In genomic region chr17:70114405-70114804, GRCh38 we compare ENCODE assay signal across 24 cellular contexts. TPM values are rescaled to one million over a fixed set of nuclear protein-coding genes. Genes with fewer than 3 reads are reported as not detected.
A peak's percentile ranks its signal among the peaks of the same experiment; 100 is the strongest.
DNase-seq lines count a peak whose midpoint lies in the region; ATAC-seq and TF ChIP-seq lines count a peak whose summit lies in the region.
"Had no signal": no experiment of that assay in that cellular context is flagged by ENCODE, and none has a peak within 500 bp of the region (broad histone marks: within the 10 kb centered on the region; RNA-seq: fewer than 3 reads in every experiment).

No MANE protein-coding gene starts in this region.

- H3K4me1 ChIP-seq in right cardiac atrium (ENCODE audit: control insufficient read depth, insufficient read depth, low read length): peaks cover 2% of the 10 kb centered on the region
- peaks cover 11 to 35% (median 26%) of the 10 kb centered on the region in 4 donors for H3K4me1 ChIP-seq in esophagus muscularis mucosa
- peaks cover 24% of the 10 kb centered on the region for H3K4me1 ChIP-seq in parathyroid adenoma
- no peaks in the 10 kb centered on the region for H3K4me1 ChIP-seq in neural progenitor cell
- H3K4me1 ChIP-seq: A549, BE2C, HAP-1 had no signal

- no peak overlapping the region for H3K4me3 ChIP-seq in right cardiac atrium (ENCODE audit: low read length)
- H3K4me3 ChIP-seq in esophagus muscularis mucosa: no peak overlapping the region
- no peak overlapping the region for H3K4me3 ChIP-seq in parathyroid adenoma (ENCODE audit: low read depth, low read length)
- H3K4me3 ChIP-seq in neural progenitor cell: no peak overlapping the region
- H3K4me3 ChIP-seq in WERI-Rb-1 (ENCODE audit: low read depth, low read length): no peak overlapping the region
- H3K4me3 ChIP-seq: A549; BLaER1 treated with 17β-estradiol and CSF1 and Interleukin-3, amounts not matched to agents 10 nM and 100 nM; GM12878; GM23338; HAP-1 had no signal

- ATAC-seq in left ventricle myocardium superior: peak; percentile 75
- no peak for ATAC-seq in right cardiac atrium
- ATAC-seq: A549, GM12878, GM23338 had no signal

- peaks cover 26% of the 10 kb centered on the region for H3K79me2 ChIP-seq in parathyroid adenoma
- H3K79me2 ChIP-seq in neural progenitor cell (ENCODE audit: low read depth): no peaks in the 10 kb centered on the region

- H3K9me3 Mint-ChIP-seq in neural progenitor cell: peaks cover 6% of the 10 kb centered on the region
- H3K9me3 Mint-ChIP-seq: CD4-positive, alpha-beta T cell; HFFc6 had no signal

- intact Hi-C loops in left ventricle myocardium superior (cut with micrococcal nuclease) (no loop called here), right cardiac atrium (cut with DNase I) (no loop called here), esophagus muscularis mucosa (cut with DNase I) (no loop called here)

- H3K36me3 ChIP-seq in esophagus muscularis mucosa (no peaks in the 10 kb centered on the region), parathyroid adenoma (ENCODE audit: control insufficient read depth, insufficient read depth, low read length) (no peaks in the 10 kb centered on the region), neural progenitor cell (no peaks in the 10 kb centered on the region), WERI-Rb-1 (no peaks in the 10 kb centered on the region)
- H3K36me3 ChIP-seq: BE2C, HAP-1 had no signal

- no peak for TF ChIP-seq EP300 in esophagus muscularis mucosa (IDR thresholded peaks at IDR 0.05)

- TF ChIP-seq POLR2A in esophagus muscularis mucosa (IDR thresholded peaks at IDR 0.05; ENCODE audit: low read depth): no peak

- no peak for DNase-seq in left ventricle myocardium superior
- no peak for DNase-seq in right cardiac atrium
- no peak for DNase-seq in esophagus muscularis mucosa (ENCODE audit: extremely low spot score)
- DNase-seq in neural progenitor cell (ENCODE audit: low spot score): no peak
- no peak for DNase-seq in WERI-Rb-1
- DNase-seq: 8988T; ACHN; AML-193; BE2C; CD4-positive, alpha-beta T cell; CD8-positive, alpha-beta memory T cell; DMS 273 treated with DMSO at 0.1 percent for 48 hours; DMS79; EL; GDM1; HFFc6 had no signal

- H3K27me3 Mint-ChIP-seq in neural progenitor cell (ENCODE audit: insufficient read depth, low read depth): peaks cover 3% of the 10 kb centered on the region

- H3K4me2 ChIP-seq in parathyroid adenoma (ENCODE audit: low read length) (no peak overlapping the region), neural progenitor cell (no peak overlapping the region)
- H3K4me2 ChIP-seq: A549; BLaER1 treated with 17β-estradiol and CSF1 and Interleukin-3, amounts not matched to agents 10 nM and 100 nM; GM23338 had no signal

- H3K9me3 ChIP-seq in right cardiac atrium (ENCODE audit: control insufficient read depth, low read length) (no peaks in the 10 kb centered on the region), esophagus muscularis mucosa (peaks cover 0 to 5% (median 0%) of the 10 kb centered on the region in 4 donors), parathyroid adenoma (ENCODE audit: control insufficient read depth, low read length) (no peaks in the 10 kb centered on the region), neural progenitor cell (ENCODE audit: low read depth) (no peaks in the 10 kb centered on the region), WERI-Rb-1 (ENCODE audit: severe bottlenecking) (no peaks in the 10 kb centered on the region)
- H3K9me3 ChIP-seq: A549, BE2C, HAP-1 had no signal

- no peaks in the 10 kb centered on the region for H4K20me1 ChIP-seq in neural progenitor cell (ENCODE audit: low read depth)
- H4K20me1 ChIP-seq: BLaER1 treated with 17β-estradiol and CSF1 and Interleukin-3, amounts not matched to agents 10 nM and 100 nM had no signal

- WGBS in right cardiac atrium: 89% methylated on average over 2 of the region's 2 CpGs
- WGBS in esophagus muscularis mucosa: 53% methylated on average over 2 of the region's 2 CpGs

- H3K27ac ChIP-seq in right cardiac atrium (ENCODE audit: low read length): no peak overlapping the region
- H3K27ac ChIP-seq in esophagus muscularis mucosa (replicated peaks in 1 of 4): peak overlapping the region in 3 of 4 donors; percentile 20 to 40 (median 22)
- peak overlapping the region; percentile 48 for H3K27ac ChIP-seq in parathyroid adenoma
- H3K27ac ChIP-seq in neural progenitor cell: no peak overlapping the region
- no peak overlapping the region for H3K27ac ChIP-seq in WERI-Rb-1
- H3K27ac ChIP-seq: A549; BLaER1 treated with 17β-estradiol and CSF1 and Interleukin-3, amounts not matched to agents 10 nM and 100 nM had no signal

- H3K27ac Mint-ChIP-seq in neural progenitor cell: no peak overlapping the region
- H3K27ac Mint-ChIP-seq: CD4-positive, alpha-beta T cell; CD8-positive, alpha-beta memory T cell; GM23338; HFFc6 had no signal

- H3K4me3 Mint-ChIP-seq in neural progenitor cell: no peak overlapping the region
- H3K4me3 Mint-ChIP-seq: CD14-positive monocyte; CD4-positive, alpha-beta T cell; CD8-positive, alpha-beta memory T cell; GM23338; HFFc6 had no signal

- no peaks in the 10 kb centered on the region for H3K27me3 ChIP-seq in right cardiac atrium (ENCODE audit: control insufficient read depth, insufficient read depth)
- no peaks in the 10 kb centered on the region for H3K27me3 ChIP-seq in esophagus muscularis mucosa
- H3K27me3 ChIP-seq in parathyroid adenoma (ENCODE audit: control insufficient read depth, insufficient read depth, low read length): no peaks in the 10 kb centered on the region
- no peaks in the 10 kb centered on the region for H3K27me3 ChIP-seq in neural progenitor cell
- no peaks in the 10 kb centered on the region for H3K27me3 ChIP-seq in WERI-Rb-1 (ENCODE audit: insufficient read depth, low read depth, severe bottlenecking)
- H3K27me3 ChIP-seq: BE2C; BLaER1 treated with 17β-estradiol and CSF1 and Interleukin-3, amounts not matched to agents 10 nM and 100 nM had no signal

- H3F3A ChIP-seq in neural progenitor cell (ENCODE audit: low read depth): no peaks in the 10 kb centered on the region

- H3K4me1 Mint-ChIP-seq in neural progenitor cell: peaks cover 14% of the 10 kb centered on the region
- H3K4me1 Mint-ChIP-seq: CD8-positive, alpha-beta memory T cell; GM23338 had no signal

- no peak for TF ChIP-seq CTCF in esophagus muscularis mucosa (IDR thresholded peaks at IDR 0.05)
- TF ChIP-seq CTCF in parathyroid adenoma (IDR thresholded peaks at IDR 0.05): no peak
- no peak for TF ChIP-seq CTCF in neural progenitor cell (IDR thresholded peaks at IDR 0.05)
- TF ChIP-seq CTCF in WERI-Rb-1 (IDR thresholded peaks at IDR 0.05; ENCODE audit: low read depth, low read length): no peak

- H3K9ac ChIP-seq in parathyroid adenoma: no peak overlapping the region
- H3K9ac ChIP-seq in neural progenitor cell: no peak overlapping the region
- H3K9ac ChIP-seq: BLaER1 treated with 17β-estradiol and CSF1 and Interleukin-3, amounts not matched to agents 10 nM and 100 nM had no signal

- H3K36me3 Mint-ChIP-seq in neural progenitor cell: no peaks in the 10 kb centered on the region
- H3K36me3 Mint-ChIP-seq: CD14-positive monocyte; CD8-positive, alpha-beta memory T cell had no signal

- H2AFZ ChIP-seq in parathyroid adenoma (no peak overlapping the region), neural progenitor cell (replicated peaks) (no peak overlapping the region)
- H2AFZ ChIP-seq: GM23338 had no signal

RNA-seq across cellular contexts. Expression of gene KCNJ16, which starts 39.4 kb away (rescaled TPM):
- not detected for total RNA-seq in left ventricle myocardium superior
- under 1 TPM in 1 of 4 donors, not detected in 3; 0.06 TPM for total RNA-seq in right cardiac atrium
- not detected for polyA plus RNA-seq in right cardiac atrium
- total RNA-seq in esophagus muscularis mucosa: under 1 TPM in 3 of 4 donors, not detected in 1; 0.78 to 0.86 (median 0.83) TPM
- not detected in 2 replicates for total RNA-seq in neural progenitor cell (ENCODE audit: low replicate concordance)
- total RNA-seq: CD4-positive, alpha-beta T cell; CD8-positive, alpha-beta memory T cell; GM12878; GM23338; H4; HFFc6 had no signal
- polyA plus RNA-seq: CD14-positive monocyte; CD8-positive, alpha-beta memory T cell; GM23338 had no signal

RNA-seq across cellular contexts. Expression of gene KCNJ2, which starts 54.9 kb away (rescaled TPM):
- total RNA-seq in left ventricle myocardium superior: 50.6 TPM
- total RNA-seq in right cardiac atrium: 10 to 100 TPM in 1 of 4 donors, 1 to 10 TPM in 3; 6.7 to 11.3 (median 8.6) TPM
- polyA plus RNA-seq in right cardiac atrium: 2.3 TPM
- 10 to 100 TPM in 1 of 4 donors, 1 to 10 TPM in 3; 2.9 to 11.2 (median 6.7) TPM for total RNA-seq in esophagus muscularis mucosa
- 0.62 and 1.1 TPM in 2 replicates for total RNA-seq in neural progenitor cell (ENCODE audit: low replicate concordance)
- total RNA-seq: CD4-positive, alpha-beta T cell; CD8-positive, alpha-beta memory T cell had no signal
- polyA plus RNA-seq: CD8-positive, alpha-beta memory T cell had no signal

Comparison
In these comparisons a context has a peak if more than half of its experiments do, and no peak if none do; other contexts are left out.
1. H3K27ac ChIP-seq: peak in esophagus muscularis mucosa (3 of 4) and parathyroid adenoma (single experiment); none in right cardiac atrium (single experiment), neural progenitor cell (single experiment) and WERI-Rb-1 (single experiment).